In genomic region chr13:39415403-39415802, GRCh38 we compare ENCODE assay signal across 8 cellular contexts.
DNase-seq lines count a peak whose midpoint lies in the region; ATAC-seq and TF ChIP-seq lines count a peak whose summit lies in the region.

No MANE protein-coding gene starts in this region.

- H3K4me1 ChIP-seq in sigmoid colon = peaks cover 0 to 32% (median 13%) of the 10 kb centered on the region in 4 donors

- TF ChIP-seq POLR2A in sigmoid colon (IDR thresholded peaks at IDR 0.05) = no peak

- CTCF ChIA-PET in activated CD8-positive, alpha-beta T cell treated with anti-CD3 and anti-CD28 coated beads for 36 hours (lab: Charles Lee) = interaction anchor here (0.7 to 2.9 kb wide), 4 partner anchors 13 to 292 kb away, joined by 3 to 14 read pairs (median 3); no protein-coding TSS in a partner anchor
- CTCF ChIA-PET in activated CD8-positive, alpha-beta T cell treated with anti-CD3 and anti-CD28 coated beads, Interleukin-2, amount 10 ng/mL, durations not matched to agents 7 days and 5 days (lab: Charles Lee) = no interaction called here

- no peak for TF ChIP-seq EP300 in sigmoid colon (IDR thresholded peaks at IDR 0.05)

- no peaks in the 10 kb centered on the region for H3K27me3 ChIP-seq in sigmoid colon

- no peak for ATAC-seq in activated CD8-positive, alpha-beta T cell treated with anti-CD3 and anti-CD28 coated beads for 36 hours
- no peak for ATAC-seq in activated CD8-positive, alpha-beta T cell treated with anti-CD3 and anti-CD28 coated beads, Interleukin-2, amount 10 ng/mL, durations not matched to agents 7 days and 5 days
- ATAC-seq in SK-N-SH treated with all-trans-retinoic acid at 6 μM for 48 hours (peak; percentile 90), GM18519 (IDR thresholded peaks at IDR 0.05; ENCODE audit: low FRiP score, unreplicated experiment) (no peak)

- 48 to 56% methylated on average over 3 of the region's 3 CpGs for WGBS in sigmoid colon, 2 donors

- H3K4me3 Mint-ChIP-seq in activated CD8-positive, alpha-beta T cell treated with anti-CD3 and anti-CD28 coated beads for 36 hours = no peak overlapping the region
- H3K4me3 Mint-ChIP-seq in activated CD8-positive, alpha-beta T cell treated with anti-CD3 and anti-CD28 coated beads, Interleukin-2, amount 10 ng/mL, durations not matched to agents 7 days and 5 days = no peak overlapping the region

- no peak overlapping the region for H3K27ac Mint-ChIP-seq in activated CD8-positive, alpha-beta T cell treated with anti-CD3 and anti-CD28 coated beads for 36 hours
- no peak overlapping the region for H3K27ac Mint-ChIP-seq in activated CD8-positive, alpha-beta T cell treated with anti-CD3 and anti-CD28 coated beads, Interleukin-2, amount 10 ng/mL, durations not matched to agents 7 days and 5 days

- H3K36me3 ChIP-seq in sigmoid colon = no peaks in the 10 kb centered on the region

- no peak for TF ChIP-seq CTCF in activated CD8-positive, alpha-beta T cell treated with anti-CD3 and anti-CD28 coated beads for 36 hours (IDR thresholded peaks at IDR 0.05)
- TF ChIP-seq CTCF in sigmoid colon (IDR thresholded peaks at IDR 0.05) = peak in 3 of 4 experiments; percentile 26 to 57 (median 47)

- intact Hi-C loops in activated CD8-positive, alpha-beta T cell treated with anti-CD3 and anti-CD28 coated beads for 36 hours (cut with micrococcal nuclease) = no loop called here
- intact Hi-C loops in sigmoid colon (cut with DNase I) = loop anchor here (2.0 kb wide), 1 partner anchor 185 kb away; no protein-coding TSS in a partner anchor

- no peak overlapping the region for H3K4me3 ChIP-seq in sigmoid colon

- no peaks in the 10 kb centered on the region for H3K9me3 ChIP-seq in sigmoid colon

- H3K27ac ChIP-seq in sigmoid colon = peak overlapping the region in 3 of 4 donors; percentile 38 to 65 (median 62)

- H3K9me3 Mint-ChIP-seq in activated CD8-positive, alpha-beta T cell treated with anti-CD3 and anti-CD28 coated beads for 36 hours = no peaks in the 10 kb centered on the region
- no peaks in the 10 kb centered on the region for H3K9me3 Mint-ChIP-seq in activated CD8-positive, alpha-beta T cell treated with anti-CD3 and anti-CD28 coated beads, Interleukin-2, amount 10 ng/mL, durations not matched to agents 7 days and 5 days (ENCODE audit: insufficient read depth)

- POLR2A ChIA-PET in activated CD8-positive, alpha-beta T cell treated with anti-CD3 and anti-CD28 coated beads for 36 hours (lab: Charles Lee) = no interaction called here
- POLR2A ChIA-PET in activated CD8-positive, alpha-beta T cell treated with anti-CD3 and anti-CD28 coated beads, Interleukin-2, amount 10 ng/mL, durations not matched to agents 7 days and 5 days (lab: Charles Lee) = no interaction called here

- H3K4me1 Mint-ChIP-seq in activated CD8-positive, alpha-beta T cell treated with anti-CD3 and anti-CD28 coated beads for 36 hours (ENCODE audit: low read depth) = no peaks in the 10 kb centered on the region
- H3K4me1 Mint-ChIP-seq in activated CD8-positive, alpha-beta T cell treated with anti-CD3 and anti-CD28 coated beads, Interleukin-2, amount 10 ng/mL, durations not matched to agents 7 days and 5 days (ENCODE audit: low read depth) = no peaks in the 10 kb centered on the region

- peaks cover 11% of the 10 kb centered on the region for H3K27me3 Mint-ChIP-seq in activated CD8-positive, alpha-beta T cell treated with anti-CD3 and anti-CD28 coated beads for 36 hours
- peaks cover 19% of the 10 kb centered on the region for H3K27me3 Mint-ChIP-seq in activated CD8-positive, alpha-beta T cell treated with anti-CD3 and anti-CD28 coated beads, Interleukin-2, amount 10 ng/mL, durations not matched to agents 7 days and 5 days (ENCODE audit: low read depth)

- H3K36me3 Mint-ChIP-seq in activated CD8-positive, alpha-beta T cell treated with anti-CD3 and anti-CD28 coated beads for 36 hours (ENCODE audit: low read depth) = no peaks in the 10 kb centered on the region
- H3K36me3 Mint-ChIP-seq in activated CD8-positive, alpha-beta T cell treated with anti-CD3 and anti-CD28 coated beads, Interleukin-2, amount 10 ng/mL, durations not matched to agents 7 days and 5 days (ENCODE audit: low read depth) = no peaks in the 10 kb centered on the region

- DNase-seq in activated CD8-positive, alpha-beta T cell treated with anti-CD3 and anti-CD28 coated beads for 36 hours = peak; percentile 20
- DNase-seq in activated CD8-positive, alpha-beta T cell treated with anti-CD3 and anti-CD28 coated beads, Interleukin-2, amount 10 ng/mL, durations not matched to agents 7 days and 5 days = no peak
- DNase-seq in globus pallidus (ENCODE audit: low spot score) = peak; percentile 68
- DNase-seq in sigmoid colon = peak; percentile 77
- DNase-seq in putamen (ENCODE audit: low spot score) = no peak
- DNase-seq in NK-92 treated with Interleukin-12 subunit alpha and Interleukin-12 subunit beta, amount 100 ng/mL, for 24 hours (lab: John Stamatoyannopoulos, UW) = no peak

TF ChIP-seq in SK-N-SH treated with all-trans-retinoic acid at 6 μM for 48 hours, 23 proteins besides CTCF, POLR2A, EP300 and RAD21:
- TF ChIP-seq TOX (CRISPR knock-in tag; IDR thresholded peaks at IDR 0.05; ENCODE audit: borderline replicate concordance) (no peak), GLIS3 (CRISPR knock-in tag; IDR thresholded peaks at IDR 0.05) (no peak), ARNTL (CRISPR knock-in tag; IDR thresholded peaks at IDR 0.05; ENCODE audit: borderline replicate concordance, low read depth) (no peak), ZFP30 (CRISPR knock-in tag; IDR thresholded peaks at IDR 0.05) (no peak), CSRNP3 (CRISPR knock-in tag; IDR thresholded peaks at IDR 0.05) (no peak), ZNF565 (CRISPR knock-in tag; conservative IDR thresholded peaks at IDR 0.05; ENCODE audit: low read depth) (no peak), RARB (CRISPR knock-in tag; IDR thresholded peaks at IDR 0.05) (no peak), ZNF70 (CRISPR knock-in tag; IDR thresholded peaks at IDR 0.05) (no peak), PATZ1 (CRISPR knock-in tag; IDR thresholded peaks at IDR 0.05; ENCODE audit: borderline replicate concordance) (no peak)

Comparison
In these comparisons a context has a peak if more than half of its experiments do, and no peak if none do; other contexts are left out.
1. DNase-seq: peak in activated CD8-positive, alpha-beta T cell treated with anti-CD3 and anti-CD28 coated beads for 36 hours (single experiment), globus pallidus (single experiment) and sigmoid colon (single experiment); none in activated CD8-positive, alpha-beta T cell treated with anti-CD3 and anti-CD28 coated beads, Interleukin-2, amount 10 ng/mL, durations not matched to agents 7 days and 5 days (single experiment), putamen (single experiment) and NK-92 treated with Interleukin-12 subunit alpha and Interleukin-12 subunit beta, amount 100 ng/mL, for 24 hours (single experiment).